Comparison of ENCODE assay signal across 21 cellular contexts in the genomic region with DNA sequence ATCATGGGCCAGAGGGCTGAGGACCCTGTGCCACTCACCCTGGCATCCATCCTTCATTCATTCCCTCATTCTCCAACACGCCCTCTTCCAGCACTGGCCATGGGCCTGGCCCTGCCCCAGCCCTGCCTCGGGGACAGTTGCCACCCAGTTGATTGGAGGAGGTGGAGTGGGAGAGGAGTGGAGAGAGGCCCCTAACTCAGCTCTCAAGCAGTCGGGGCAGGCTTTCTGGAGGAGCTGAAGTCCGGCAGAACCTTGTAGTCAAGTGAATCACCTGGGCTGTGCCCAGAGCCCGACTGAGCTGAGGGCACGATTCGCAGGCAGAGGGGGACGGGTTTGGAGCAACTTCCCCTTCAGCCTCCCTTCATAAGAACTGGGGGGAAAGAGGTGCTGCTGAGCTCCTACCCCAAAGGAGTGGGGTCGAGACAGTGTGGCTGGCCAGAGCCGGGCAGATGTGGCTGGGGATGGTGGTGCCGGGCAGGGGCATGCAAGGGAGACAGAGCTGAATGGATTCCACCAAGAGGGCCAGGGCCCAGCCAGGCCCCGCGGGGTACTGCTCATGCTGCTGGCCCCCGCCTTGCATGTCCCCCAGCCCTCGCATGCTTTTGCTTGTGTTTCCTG. TPM values are rescaled to one million over a fixed set of nuclear protein-coding genes. Genes with fewer than 3 reads are reported as not detected.
"Had no signal": no experiment of that assay in that cellular context is flagged by ENCODE, and none has a peak within 500 bp of the region (broad histone marks: within the 10 kb centered on the region; RNA-seq: fewer than 3 reads in every experiment).

No MANE protein-coding gene starts in this region.

- H3K9me3 ChIP-seq: body of pancreas, testis had no signal

- H3K4me1 ChIP-seq: body of pancreas, foreskin keratinocyte, testis had no signal

- H3K36me3 Mint-ChIP-seq: activated naive CD8-positive, alpha-beta T cell had no signal

- H3K4me3 ChIP-seq: body of pancreas, lung, smooth muscle cell, testis had no signal

- H3K4me1 Mint-ChIP-seq: activated CD4-positive, alpha-beta T cell treated with anti-CD3 and anti-CD28 coated beads, Interleukin-2, amount 10 ng/mL, durations not matched to agents 7 days and 5 days; mesothelial cell of epicardium had no signal

- H3K27me3 Mint-ChIP-seq: activated CD4-positive, alpha-beta T cell treated with anti-CD3 and anti-CD28 coated beads, Interleukin-2, amount 10 ng/mL, durations not matched to agents 7 days and 5 days; activated naive CD8-positive, alpha-beta T cell had no signal

- H3K27ac ChIP-seq: body of pancreas, foreskin keratinocyte, testis had no signal

- ATAC-seq: activated T-cell treated with anti-CD3 and anti-CD28 coated beads, Interleukin-2, amount 50 U/mL, for 72 hours; body of pancreas; foreskin keratinocyte had no signal

- H3K27me3 ChIP-seq: body of pancreas, foreskin keratinocyte, testis had no signal

- H3K9me3 Mint-ChIP-seq: activated CD4-positive, alpha-beta T cell treated with anti-CD3 and anti-CD28 coated beads, Interleukin-2, amount 10 ng/mL, durations not matched to agents 7 days and 5 days; activated T-cell treated with anti-CD3 and anti-CD28 coated beads, Interleukin-2, amount 50 U/mL, for 72 hours; mesothelial cell of epicardium; stimulated activated naive CD8-positive, alpha-beta T cell treated with anti-CD3 and anti-CD28 coated beads, Interleukin-15, Interleukin-2, amounts not matched to agents 100 ng/mL and 50 ng/mL, for 24 hours; T-helper 2 cell treated with Interferon-gamma antibody and Interleukin-4, amounts not matched to agents 5 μg/mL and 100 μg/mL, for 36 hours had no signal

- H3K27ac Mint-ChIP-seq: activated CD4-positive, alpha-beta T cell treated with anti-CD3 and anti-CD28 coated beads, Interleukin-2, amount 10 ng/mL, durations not matched to agents 7 days and 5 days; activated naive CD8-positive, alpha-beta T cell; activated T-cell treated with anti-CD3 and anti-CD28 coated beads, Interleukin-2, amount 50 U/mL, for 72 hours; mesothelial cell of epicardium; T-helper 2 cell treated with Interferon-gamma antibody and Interleukin-4, amounts not matched to agents 5 μg/mL and 100 μg/mL, for 36 hours had no signal

- DNase-seq: activated CD4-positive, alpha-beta T cell treated with anti-CD3 and anti-CD28 coated beads, Interleukin-2, amount 10 ng/mL, durations not matched to agents 7 days and 5 days; activated CD8-positive, alpha-beta memory T cell treated with anti-CD3 and anti-CD28 coated beads, Interleukin-2, amount 50 U/mL, for 48 hours; activated gamma-delta T cell; activated T-cell treated with anti-CD3 and anti-CD28 coated beads, Interleukin-2, amount 50 U/mL, for 72 hours; amniotic stem cell; body of pancreas; central memory CD4-positive, alpha-beta T cell; cortex of kidney; effector CD8-positive, alpha-beta T cell; foreskin keratinocyte; retina; stimulated activated CD4-positive, alpha-beta T cell treated with anti-CD3 and anti-CD28 coated beads, Interleukin-4, amount 100 ng/mL, for 4 hours; stimulated activated CD8-positive, alpha-beta memory T cell treated with anti-CD3 and anti-CD28 coated beads, Interleukin-4, amount 100 ng/mL, for 48 hours; testis had no signal

- H3K4me3 Mint-ChIP-seq: activated CD4-positive, alpha-beta T cell treated with anti-CD3 and anti-CD28 coated beads, Interleukin-2, amount 10 ng/mL, durations not matched to agents 7 days and 5 days; activated naive CD8-positive, alpha-beta T cell; activated T-cell treated with anti-CD3 and anti-CD28 coated beads, Interleukin-2, amount 50 U/mL, for 72 hours; mesothelial cell of epicardium; stimulated activated naive CD8-positive, alpha-beta T cell treated with anti-CD3 and anti-CD28 coated beads, Interleukin-15, Interleukin-2, amounts not matched to agents 100 ng/mL and 50 ng/mL, for 24 hours; T-helper 2 cell treated with Interferon-gamma antibody and Interleukin-4, amounts not matched to agents 5 μg/mL and 100 μg/mL, for 36 hours had no signal

RNA-seq across cellular contexts. Expression of gene DNM1, which starts 29.7 kb away (rescaled TPM):
- total RNA-seq: myocyte had no signal
